Comparison of ENCODE assay signal across 8 cellular contexts in genomic region chr18:5890261-5890605, GRCh38. TPM values are rescaled to one million over a fixed set of nuclear protein-coding genes. Genes with fewer than 3 reads are reported as not detected.
A peak's percentile ranks its signal among the peaks of the same experiment; 100 is the strongest.
DNase-seq lines count a peak whose midpoint lies in the region; ATAC-seq and FAIRE-seq lines count a peak whose summit lies in the region.

No MANE protein-coding gene starts in this region.

- peak overlapping the region; percentile 31 for H3K27ac Mint-ChIP-seq in stimulated activated naive B cell treated with anti-CD40 and anti-IgM and Interleukin-4, amounts not matched to agents 10 μg/mL and 1 μg/mL and 100 μg/mL, for 72 hours

- no peak overlapping the region for H3K27ac ChIP-seq in GM23248

- peaks cover 49 to 69% of the 10 kb centered on the region in 2 donors for H3K27me3 Mint-ChIP-seq in stimulated activated naive B cell treated with anti-CD40 and anti-IgM and Interleukin-4, amounts not matched to agents 10 μg/mL and 1 μg/mL and 100 μg/mL, for 72 hours

- no peak overlapping the region for H3K4me3 Mint-ChIP-seq in stimulated activated naive B cell treated with anti-CD40 and anti-IgM and Interleukin-4, amounts not matched to agents 10 μg/mL and 1 μg/mL and 100 μg/mL, for 72 hours

- intact Hi-C loops in left cardiac atrium (cut with DNase I) = loop anchor here in 1 of 2 donors (5.0 to 10.0 kb wide), 3 partner anchors 72 to 245 kb away; no protein-coding TSS in a partner anchor

- no peaks in the 10 kb centered on the region for H3K79me2 ChIP-seq in GM23248 (ENCODE audit: insufficient read depth)

- no peaks in the 10 kb centered on the region for H3K9me2 ChIP-seq in GM23248 (ENCODE audit: insufficient read depth)

- H3K9me3 Mint-ChIP-seq in stimulated activated naive B cell treated with anti-CD40 and anti-IgM and Interleukin-4, amounts not matched to agents 10 μg/mL and 1 μg/mL and 100 μg/mL, for 72 hours = no peaks in the 10 kb centered on the region

- ATAC-seq in GM19455 (IDR thresholded peaks at IDR 0.05; ENCODE audit: unreplicated experiment) (peak; percentile 37), HG03175 (IDR thresholded peaks at IDR 0.05; ENCODE audit: unreplicated experiment) (peak; percentile 7), left cardiac atrium (peak; percentile 43 to 66)
- peak; percentile 25 to 34 for ATAC-seq in stimulated activated naive B cell treated with anti-CD40 and anti-IgM and Interleukin-4, amounts not matched to agents 10 μg/mL and 1 μg/mL and 100 μg/mL, for 72 hours (replicated peaks)

- no peaks in the 10 kb centered on the region for H3K36me3 ChIP-seq in GM23248 (ENCODE audit: low read depth)

- peaks cover 9 to 17% of the 10 kb centered on the region in 2 donors for H3K4me1 Mint-ChIP-seq in stimulated activated naive B cell treated with anti-CD40 and anti-IgM and Interleukin-4, amounts not matched to agents 10 μg/mL and 1 μg/mL and 100 μg/mL, for 72 hours

- H3K36me3 Mint-ChIP-seq in stimulated activated naive B cell treated with anti-CD40 and anti-IgM and Interleukin-4, amounts not matched to agents 10 μg/mL and 1 μg/mL and 100 μg/mL, for 72 hours = peaks cover 0 to 7% of the 10 kb centered on the region in 2 donors

- H3K4me1 ChIP-seq in GM23248 (ENCODE audit: insufficient read depth) = no peaks in the 10 kb centered on the region

- 81 to 87% methylated on average over 22 to 25 of the region's 26 CpGs for WGBS in GM23248 (ENCODE audit: low coverage in 1 of 2, low lambda C conversion rate in 2 of 2, missing lambda C conversion rate in 2 of 2), 2 experiments

- H3K4me3 ChIP-seq in GM23248 = no peak overlapping the region

- DNase-seq in left cardiac atrium (peak; percentile 41), GM19239 (ENCODE audit: insufficient read length, low spot score) (no peak), GM23248 (no peak)
- DNase-seq in stimulated activated naive B cell treated with anti-CD40 and anti-IgM and Interleukin-4, amounts not matched to agents 10 μg/mL and 1 μg/mL and 100 μg/mL, for 72 hours = no peak
- no peak for DNase-seq in stimulated activated CD4-positive, alpha-beta T cell treated with anti-CD3 and anti-CD28 coated beads, Interleukin-2, amount 100 ng/mL, for 48 hours
- no peak for DNase-seq in activated T-cell treated with anti-CD3 and anti-CD28 coated beads, Interleukin-2, amount 50 U/mL, for 48 hours

- no peaks in the 10 kb centered on the region for H3K9me3 ChIP-seq in GM23248 (ENCODE audit: low read depth)

- no peak overlapping the region for H3K4me2 ChIP-seq in GM23248 (ENCODE audit: unreplicated experiment)

- FAIRE-seq in GM19239 (lab: Jason Lieb, UNC) = no peak

- no peak overlapping the region for H3K9ac ChIP-seq in GM23248

- no peaks in the 10 kb centered on the region for H4K20me1 ChIP-seq in GM23248 (ENCODE audit: insufficient read depth)

- H3F3A ChIP-seq in GM23248 (ENCODE audit: insufficient read depth) = no peaks in the 10 kb centered on the region

- peaks cover 49% of the 10 kb centered on the region for H3K27me3 ChIP-seq in GM23248 (replicated peaks; ENCODE audit: insufficient read depth)

- H2AFZ ChIP-seq in GM23248 = no peak overlapping the region

- in situ Hi-C loops in GM23248 (cut with MboI) = loop anchor here (25.0 kb wide), 1 partner anchor 997 kb away; no protein-coding TSS in a partner anchor

RNA-seq across cellular contexts. Expression of gene TMEM200C, which starts 5.1 kb away (rescaled TPM):
- 1 to 10 TPM in 1 of 2 donors, under 1 TPM in 1; 0.71 to 4.3 TPM for total RNA-seq in left cardiac atrium
- total RNA-seq in GM23248 (2014; rRNA removed; shearing (Covaris generic)) = not detected in 2 replicates
- not detected in 2 replicates for polyA plus RNA-seq in GM23248 (2016; fragmentation: Nextera tagmentation; extraction: Ambion mirVana)
